ENCODE assay signal across 8 cellular contexts in genomic region chr7:4792537-4793126, GRCh38. TPM values are rescaled to one million over a fixed set of nuclear protein-coding genes. Genes with fewer than 3 reads are reported as not detected.
DNase-seq lines count a peak whose midpoint lies in the region; ATAC-seq and TF ChIP-seq lines count a peak whose summit lies in the region.

No MANE protein-coding gene starts in this region.

- DNase-seq in CD1c-positive myeloid dendritic cell (ENCODE audit: extremely low spot score), result peak; percentile 41
- DNase-seq in T-helper 17 cell, result no peak
- peak; percentile 8 to 13 for DNase-seq in fibroblast of lung (ENCODE audit: low read depth in 2 of 2)
- DNase-seq in osteoblast (ENCODE audit: insufficient read length, low spot score, missing footprints), result peak; percentile 65

- peaks cover 31% of the 10 kb centered on the region for H3K36me3 ChIP-seq in fibroblast of lung (ENCODE audit: control insufficient read depth, insufficient read depth, low read length)
- H3K36me3 ChIP-seq in osteoblast (ENCODE audit: insufficient read depth, low read length), result peaks cover 8% of the 10 kb centered on the region

- H3K4me3 Mint-ChIP-seq in T-helper 17 cell, result peak overlapping the region; percentile 28

- peak overlapping the region; percentile 4 for H3K9ac ChIP-seq in fibroblast of lung (ENCODE audit: insufficient read depth, low read length)

- H2AFZ ChIP-seq in fibroblast of lung (ENCODE audit: low read length), result no peak overlapping the region
- no peak overlapping the region for H2AFZ ChIP-seq in osteoblast (ENCODE audit: low read length)

- peaks cover 2% of the 10 kb centered on the region for H3K4me1 ChIP-seq in fibroblast of lung (ENCODE audit: control insufficient read depth, extremely low read depth, insufficient read depth, low read length)
- H3K4me1 ChIP-seq in osteoblast (ENCODE audit: insufficient read depth, low read length), result peaks cover 5% of the 10 kb centered on the region

- no peak overlapping the region for H3K4me2 ChIP-seq in fibroblast of lung (ENCODE audit: extremely low read depth, insufficient read depth, low read length)
- peak overlapping the region; percentile 36 for H3K4me2 ChIP-seq in osteoblast (ENCODE audit: insufficient read depth, low read length)

- H4K20me1 ChIP-seq in fibroblast of lung (ENCODE audit: control insufficient read depth, extremely low read depth, insufficient read depth, low read length) (no peaks in the 10 kb centered on the region), osteoblast (ENCODE audit: insufficient read depth, low read length) (no peaks in the 10 kb centered on the region)

- no peak overlapping the region for H3K4me3 ChIP-seq in fibroblast of lung (replicated peaks in 1 of 4; ENCODE audit: control extremely low read depth in 1 of 4, insufficient read depth in 1 of 4, low read depth in 3 of 4, low read length in 4 of 4)
- no peak overlapping the region for H3K4me3 ChIP-seq in osteoblast (ENCODE audit: insufficient read depth, low read length)

- peaks cover 8% of the 10 kb centered on the region for H3K4me1 Mint-ChIP-seq in T-helper 17 cell

- H3K27ac ChIP-seq in fibroblast of lung (ENCODE audit: insufficient read depth, low read length) (no peak overlapping the region), osteoblast (ENCODE audit: low read depth, low read length) (no peak overlapping the region)

- no peaks in the 10 kb centered on the region for H3K79me2 ChIP-seq in fibroblast of lung (ENCODE audit: control insufficient read depth, insufficient read depth, low read length)
- no peaks in the 10 kb centered on the region for H3K79me2 ChIP-seq in osteoblast (ENCODE audit: insufficient read depth, low read length)

- H3K27me3 Mint-ChIP-seq in T-helper 17 cell, result no peaks in the 10 kb centered on the region

- peak; percentile 31 for ATAC-seq in T-helper 17 cell
- no peak for ATAC-seq in GM21515 (IDR thresholded peaks at IDR 0.05; ENCODE audit: unreplicated experiment)
- ATAC-seq in HG03159 (IDR thresholded peaks at IDR 0.05; ENCODE audit: unreplicated experiment), result no peak
- no peak for ATAC-seq in HG03097 (IDR thresholded peaks at IDR 0.05; ENCODE audit: low FRiP score, unreplicated experiment)
- ATAC-seq in GM18873 (IDR thresholded peaks at IDR 0.05; ENCODE audit: low FRiP score, unreplicated experiment), result no peak

- H3K9me3 ChIP-seq in T-helper 17 cell (ENCODE audit: control insufficient read depth, low read length, poor library complexity, severe bottlenecking), result no peaks in the 10 kb centered on the region
- no peaks in the 10 kb centered on the region for H3K9me3 ChIP-seq in fibroblast of lung (ENCODE audit: control insufficient read depth, insufficient read depth, low read depth, low read length)
- H3K9me3 ChIP-seq in osteoblast (ENCODE audit: low read depth, low read length), result no peaks in the 10 kb centered on the region

- no peak overlapping the region for H3K27ac Mint-ChIP-seq in T-helper 17 cell

- H3K36me3 Mint-ChIP-seq in T-helper 17 cell (ENCODE audit: low read depth), result peaks cover 3% of the 10 kb centered on the region

- TF ChIP-seq CTCF in fibroblast of lung (conservative IDR thresholded peaks at IDR 0.05 in 1 of 2, IDR thresholded peaks at IDR 0.05 in 1 of 2; ENCODE audit: low read depth in 1 of 2, low read length in 2 of 2) (no peak), osteoblast (IDR thresholded peaks at IDR 0.05; ENCODE audit: extremely low read depth, low read depth, low read length) (no peak)

- H3K27me3 ChIP-seq in fibroblast of lung (ENCODE audit: control insufficient read depth, insufficient read depth, low read length) (no peaks in the 10 kb centered on the region), osteoblast (ENCODE audit: insufficient read depth, low read length) (no peaks in the 10 kb centered on the region)

RNA-seq across cellular contexts. Expression of gene AP5Z1, which starts 17.2 kb away (rescaled TPM):
- 100 to 1,000 TPM in 1 of 2 donors, 10 to 100 TPM in 1; 87.6 to 112 TPM for total RNA-seq in T-helper 17 cell
- 27.5 and 32.2 TPM in 2 replicates for total RNA-seq in fibroblast of lung
- polyA plus RNA-seq in fibroblast of lung, result 11.1 and 13.8 TPM in 2 replicates
- 25.2 and 33.2 TPM in 2 replicates for polyA plus RNA-seq in fibroblast of lung (2012)
- 13.3 and 20.7 TPM in 2 replicates for polyA minus RNA-seq in fibroblast of lung (ENCODE audit: low replicate concordance)
- total RNA-seq in osteoblast, result 63.9 and 73.1 TPM in 2 replicates

Comparison
In these comparisons a context has a peak if more than half of its experiments do, and no peak if none do; other contexts are left out.
1. DNase-seq: peak in CD1c-positive myeloid dendritic cell (single experiment), fibroblast of lung (2 of 2) and osteoblast (single experiment); none in T-helper 17 cell (0 of 3).